18 cellular contexts compared by ENCODE assay signal in genomic region chr5:66933066-66933465, GRCh38.
A peak's percentile ranks its signal among the peaks of the same experiment; 100 is the strongest.
DNase-seq lines count a peak whose midpoint lies in the region; ATAC-seq and TF ChIP-seq lines count a peak whose summit lies in the region.
"Had no signal": no experiment of that assay in that cellular context is flagged by ENCODE, and none has a peak within 500 bp of the region (broad histone marks: within the 10 kb centered on the region; RNA-seq: fewer than 3 reads in every experiment).

No MANE protein-coding gene starts in this region.

- DNase-seq in AG08396 (ENCODE audit: low spot score) (peak; percentile 10), LHCN-M2 (ENCODE audit: low read depth) (peak; percentile 70), cardiac fibroblast (ENCODE audit: low read depth in 2 of 2) (peak; percentile 7 to 87), iris pigment epithelial cell (ENCODE audit: low read depth) (peak; percentile 83), NCI-H2171 (lab: John Stamatoyannopoulos, UW) (no peak), posterior cingulate gyrus (no peak), T-helper 9 cell (no peak)
- DNase-seq: activated CD4-positive, alpha-beta memory T cell treated with anti-CD3 and anti-CD28 coated beads for 36 hours; activated naive CD8-positive, alpha-beta T cell treated with anti-CD3 and anti-CD28 coated beads, Interleukin-2, amount 10 ng/mL, durations not matched to agents 7 days and 5 days; activated T-cell treated with anti-CD3 and anti-CD28 coated beads, Interleukin-2, amount 50 U/mL, for 72 hours; NCI-H1417 treated with DMSO at 0.1 percent for 48 hours; NCI-H446; right lobe of liver; stimulated activated CD4-positive, alpha-beta T cell treated with anti-CD3 and anti-CD28 coated beads, Interleukin-4, amount 100 ng/mL, for 24 hours; transverse colon had no signal

- TF ChIP-seq CTCF in cardiac fibroblast (IDR thresholded peaks at IDR 0.05; ENCODE audit: low read depth, low read length) = no peak

- ATAC-seq in GM21825 (IDR thresholded peaks at IDR 0.05; ENCODE audit: unreplicated experiment) = no peak
- ATAC-seq: activated T-cell treated with anti-CD3 and anti-CD28 coated beads, Interleukin-2, amount 50 U/mL, for 72 hours; K562; right lobe of liver had no signal

- H3K4me3 ChIP-seq in cardiac fibroblast (replicated peaks in 1 of 2; ENCODE audit: low read depth in 2 of 2, low read length in 2 of 2) = no peak overlapping the region
- H3K4me3 ChIP-seq: esophagus muscularis mucosa, K562, right lobe of liver, transverse colon had no signal

- intact Hi-C loops in posterior cingulate gyrus (cut with DNase I) = no loop called here

Comparison
In these comparisons a context has a peak if more than half of its experiments do, and no peak if none do; other contexts are left out.
1. DNase-seq: peak in AG08396 (single experiment), LHCN-M2 (single experiment), cardiac fibroblast (2 of 2) and iris pigment epithelial cell (single experiment); none in NCI-H2171 (single experiment), posterior cingulate gyrus (0 of 10) and T-helper 9 cell (single experiment).